In the genomic region with DNA sequence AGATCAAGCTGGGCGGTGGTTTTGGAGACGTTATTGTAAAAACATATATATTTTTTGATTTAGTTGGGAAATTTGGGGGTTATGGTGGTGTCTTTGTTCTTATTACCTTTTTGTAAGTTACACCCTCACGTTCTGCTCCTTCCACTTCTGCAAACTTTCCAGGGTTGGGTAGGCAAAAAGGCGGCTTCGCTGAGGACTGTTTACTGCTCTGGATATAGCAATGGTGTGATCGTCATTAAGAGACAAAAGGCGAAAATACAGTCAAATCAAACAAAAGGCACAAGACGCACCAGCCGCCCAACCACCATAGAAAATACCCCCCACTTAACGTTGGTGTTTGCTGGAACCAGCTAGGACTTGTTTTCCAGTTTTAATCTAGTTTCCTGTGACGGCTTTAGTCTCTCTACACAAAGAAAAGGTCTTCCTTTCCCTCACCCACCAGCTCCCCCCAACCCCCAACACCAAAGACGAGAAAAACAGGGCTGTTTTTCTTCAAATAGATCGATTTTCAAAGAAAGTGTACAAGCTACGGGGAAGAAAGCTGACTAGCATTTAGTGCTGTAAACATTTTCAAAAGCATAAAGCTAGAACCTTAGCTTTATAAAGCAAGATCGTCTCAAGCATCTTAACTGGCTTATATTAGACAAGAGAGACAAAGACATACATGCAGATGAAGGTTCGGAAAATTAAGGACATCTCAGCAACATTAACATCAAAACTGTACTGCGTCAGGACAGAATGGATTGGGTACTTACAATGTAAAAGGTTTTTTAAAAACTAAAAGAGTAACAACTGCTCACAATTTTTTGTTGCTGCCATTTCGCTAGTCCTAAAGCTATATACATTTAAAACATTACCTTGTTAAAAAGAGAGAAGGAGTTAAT, we compare ENCODE assay signal across 8 cellular contexts. TPM values are rescaled to one million over a fixed set of nuclear protein-coding genes. Genes with fewer than 3 reads are reported as not detected.
DNase-seq lines count a peak whose midpoint lies in the region; ATAC-seq and TF ChIP-seq lines count a peak whose summit lies in the region.

No MANE protein-coding gene starts in this region.

- H3K36me3 Mint-ChIP-seq in stimulated activated effector memory CD8-positive, alpha-beta T cell treated with anti-CD3 and anti-CD28 coated beads, Interleukin-12 subunit alpha, Interleukin-12 subunit beta, amount 100 ng/mL, for 72 hours: peaks cover 74% of the 10 kb centered on the region

- in situ Hi-C loops in HAP-1 (cut with MboI; ENCODE audit: low sequenced_read_pairs): no loop called here

- H3K4me3 ChIP-seq in AG09309 (ENCODE audit: control insufficient read depth, low read depth, low read length) (peak overlapping the region; percentile 70), HAP-1 (peak overlapping the region; percentile 66)

- ATAC-seq in stimulated activated effector memory CD8-positive, alpha-beta T cell treated with anti-CD3 and anti-CD28 coated beads, Interleukin-12 subunit alpha, Interleukin-12 subunit beta, amount 100 ng/mL, for 72 hours: no peak
- ATAC-seq in HG02884 (IDR thresholded peaks at IDR 0.05; ENCODE audit: unreplicated experiment) (no peak), HG03108 (IDR thresholded peaks at IDR 0.05; ENCODE audit: unreplicated experiment) (no peak)

- no peak for TF ChIP-seq CTCF in AG09309 (IDR thresholded peaks at IDR 0.05; ENCODE audit: control insufficient read depth, insufficient read depth, low read depth, low read length, missing control alignments)

- no peaks in the 10 kb centered on the region for H3K27me3 ChIP-seq in HAP-1 (ENCODE audit: low read depth)

- H3K4me1 Mint-ChIP-seq in stimulated activated effector memory CD8-positive, alpha-beta T cell treated with anti-CD3 and anti-CD28 coated beads, Interleukin-12 subunit alpha, Interleukin-12 subunit beta, amount 100 ng/mL, for 72 hours: peaks cover 48% of the 10 kb centered on the region

- peak overlapping the region; percentile 100 for H3K27ac Mint-ChIP-seq in stimulated activated effector memory CD8-positive, alpha-beta T cell treated with anti-CD3 and anti-CD28 coated beads, Interleukin-12 subunit alpha, Interleukin-12 subunit beta, amount 100 ng/mL, for 72 hours

- H3K4me1 ChIP-seq in HAP-1: peaks cover 28% of the 10 kb centered on the region

- DNase-seq in AG09309 (ENCODE audit: low read depth) (no peak), HAP-1 (ENCODE audit: low spot score in 2 of 2) (peak; percentile 77 to 89), astrocyte of the hippocampus (ENCODE audit: low read depth, low spot score) (peak; percentile 68), inferior parietal cortex (ENCODE audit: extremely low spot score) (peak; percentile 59)
- DNase-seq in stimulated activated effector memory CD8-positive, alpha-beta T cell treated with anti-CD3 and anti-CD28 coated beads, Interleukin-12 subunit alpha, Interleukin-12 subunit beta, amount 100 ng/mL, for 72 hours (ENCODE audit: low spot score in 2 of 2): no peak

- no peaks in the 10 kb centered on the region for H3K9me3 Mint-ChIP-seq in stimulated activated effector memory CD8-positive, alpha-beta T cell treated with anti-CD3 and anti-CD28 coated beads, Interleukin-12 subunit alpha, Interleukin-12 subunit beta, amount 100 ng/mL, for 72 hours

- H3K9me3 ChIP-seq in HAP-1: no peaks in the 10 kb centered on the region

- peaks cover 34% of the 10 kb centered on the region for H3K36me3 ChIP-seq in HAP-1 (replicated peaks)

- peak overlapping the region; percentile 97 for H3K4me3 Mint-ChIP-seq in stimulated activated effector memory CD8-positive, alpha-beta T cell treated with anti-CD3 and anti-CD28 coated beads, Interleukin-12 subunit alpha, Interleukin-12 subunit beta, amount 100 ng/mL, for 72 hours

TF ChIP-seq in PFSK-1, 5 proteins besides CTCF, POLR2A, EP300 and RAD21:
- peak; percentile 57; the same call in 1 of the 2 replicates for TF ChIP-seq TAF1 (IDR thresholded peaks at IDR 0.05; ENCODE audit: borderline replicate concordance, insufficient read depth, low read length)
- TF ChIP-seq POLR2AphosphoS5 (IDR thresholded peaks at IDR 0.05; ENCODE audit: low read depth, low read length): peak; percentile 5; the same call in 1 of the 2 replicates
- TF ChIP-seq SIN3A (IDR thresholded peaks at IDR 0.05; ENCODE audit: borderline replicate concordance, insufficient read depth, low read length): no peak
- TF ChIP-seq FOXP2 (optimal IDR thresholded peaks at IDR 0.05; ENCODE audit: borderline replicate concordance, extremely low read depth, extremely low read length, insufficient read depth): no peak
- TF ChIP-seq, protein P1, sequence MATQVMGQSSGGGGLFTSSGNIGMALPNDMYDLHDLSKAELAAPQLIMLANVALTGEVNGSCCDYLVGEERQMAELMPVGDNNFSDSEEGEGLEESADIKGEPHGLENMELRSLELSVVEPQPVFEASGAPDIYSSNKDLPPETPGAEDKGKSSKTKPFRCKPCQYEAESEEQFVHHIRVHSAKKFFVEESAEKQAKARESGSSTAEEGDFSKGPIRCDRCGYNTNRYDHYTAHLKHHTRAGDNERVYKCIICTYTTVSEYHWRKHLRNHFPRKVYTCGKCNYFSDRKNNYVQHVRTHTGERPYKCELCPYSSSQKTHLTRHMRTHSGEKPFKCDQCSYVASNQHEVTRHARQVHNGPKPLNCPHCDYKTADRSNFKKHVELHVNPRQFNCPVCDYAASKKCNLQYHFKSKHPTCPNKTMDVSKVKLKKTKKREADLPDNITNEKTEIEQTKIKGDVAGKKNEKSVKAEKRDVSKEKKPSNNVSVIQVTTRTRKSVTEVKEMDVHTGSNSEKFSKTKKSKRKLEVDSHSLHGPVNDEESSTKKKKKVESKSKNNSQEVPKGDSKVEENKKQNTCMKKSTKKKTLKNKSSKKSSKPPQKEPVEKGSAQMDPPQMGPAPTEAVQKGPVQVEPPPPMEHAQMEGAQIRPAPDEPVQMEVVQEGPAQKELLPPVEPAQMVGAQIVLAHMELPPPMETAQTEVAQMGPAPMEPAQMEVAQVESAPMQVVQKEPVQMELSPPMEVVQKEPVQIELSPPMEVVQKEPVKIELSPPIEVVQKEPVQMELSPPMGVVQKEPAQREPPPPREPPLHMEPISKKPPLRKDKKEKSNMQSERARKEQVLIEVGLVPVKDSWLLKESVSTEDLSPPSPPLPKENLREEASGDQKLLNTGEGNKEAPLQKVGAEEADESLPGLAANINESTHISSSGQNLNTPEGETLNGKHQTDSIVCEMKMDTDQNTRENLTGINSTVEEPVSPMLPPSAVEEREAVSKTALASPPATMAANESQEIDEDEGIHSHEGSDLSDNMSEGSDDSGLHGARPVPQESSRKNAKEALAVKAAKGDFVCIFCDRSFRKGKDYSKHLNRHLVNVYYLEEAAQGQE (IDR thresholded peaks at IDR 0.05; ENCODE audit: insufficient read depth in 1 of 2, low read depth in 2 of 2, low read length in 2 of 2): no peak

RNA-seq across cellular contexts. Expression of a gene that starts 2.0 kb away (rescaled TPM):
- polyA plus RNA-seq in PFSK-1 (2012; ENCODE audit: insufficient read length, low read depth): 10.3 TPM

RNA-seq across cellular contexts. Expression of a gene that starts 8.4 kb away (rescaled TPM):
- 43.1 TPM for polyA plus RNA-seq in PFSK-1 (2012; ENCODE audit: insufficient read length, low read depth)

RNA-seq across cellular contexts. Expression of a gene that starts 56.8 kb away (rescaled TPM):
- polyA plus RNA-seq in PFSK-1 (2012; ENCODE audit: insufficient read length, low read depth): 0.20 TPM

Comparison
In these comparisons a context has a peak if more than half of its experiments do, and no peak if none do; other contexts are left out.
1. DNase-seq: peak in HAP-1 (2 of 2), astrocyte of the hippocampus (single experiment) and inferior parietal cortex (single experiment); none in AG09309 (single experiment) and stimulated activated effector memory CD8-positive, alpha-beta T cell treated with anti-CD3 and anti-CD28 coated beads, Interleukin-12 subunit alpha, Interleukin-12 subunit beta, amount 100 ng/mL, for 72 hours (0 of 2).